15 cellular contexts compared by ENCODE assay signal in genomic region chr2:85839461-85839860, GRCh38.
"Had no signal": no experiment of that assay in that cellular context is flagged by ENCODE, and none has a peak within 500 bp of the region (broad histone marks: within the 10 kb centered on the region; RNA-seq: fewer than 3 reads in every experiment).

No MANE protein-coding gene starts in this region.

- H3K4me1 Mint-ChIP-seq: endodermal cell, nephron had no signal

- H3K27ac ChIP-seq: breast epithelium, lower lobe of right lung, prostate gland, suprapubic skin, upper lobe of right lung had no signal

- DNase-seq: activated CD4-positive, alpha-beta T cell treated with anti-CD3 and anti-CD28 coated beads, Interleukin-2, amount 50 U/mL, for 1 hour; activated naive CD8-positive, alpha-beta T cell treated with anti-CD3 and anti-CD28 coated beads for 36 hours; aorta; endodermal cell; lower lobe of right lung; occipital lobe; stimulated activated CD4-positive, alpha-beta T cell treated with anti-CD3 and anti-CD28 coated beads, Interleukin-2, amount 100 ng/mL, for 24 hours; stimulated activated naive CD4-positive, alpha-beta T cell treated with Interleukin-2 at 50 U/mL for 16 hours; upper lobe of right lung had no signal

- H3K27ac Mint-ChIP-seq: activated T-helper 2 cell treated with anti-CD3 and anti-CD28 coated beads, Interferon-gamma antibody, Interleukin-2, Interleukin-4, amounts not matched to agents 10 μg/mL and 5 μg/mL and 100 μg/mL, durations not matched to agents 14 hours and 24 hours and 36 hours; endodermal cell; nephron had no signal

- H3K4me3 ChIP-seq: breast epithelium, lower lobe of right lung, prostate gland, suprapubic skin, upper lobe of right lung had no signal

- ATAC-seq: lower lobe of right lung, sciatic nerve had no signal

- H3K27me3 ChIP-seq: breast epithelium, suprapubic skin, upper lobe of right lung had no signal

- H3K27me3 Mint-ChIP-seq: activated naive CD8-positive, alpha-beta T cell treated with anti-CD3 and anti-CD28 coated beads for 36 hours had no signal

- H3K36me3 ChIP-seq: breast epithelium, prostate gland had no signal

- H3K4me1 ChIP-seq: breast epithelium, lower lobe of right lung, prostate gland, suprapubic skin, upper lobe of right lung had no signal

- H3K9me3 ChIP-seq: breast epithelium, prostate gland, suprapubic skin, upper lobe of right lung had no signal

- H3K4me3 Mint-ChIP-seq: activated naive CD8-positive, alpha-beta T cell treated with anti-CD3 and anti-CD28 coated beads for 36 hours; endodermal cell; nephron had no signal
